1 cellular context compared by ENCODE assay signal in genomic region chr3:45065373-45065720, GRCh38.
TF ChIP-seq lines count a peak whose summit lies in the region.

No MANE protein-coding gene starts in this region.

TF ChIP-seq in K562, 482 proteins besides CTCF, POLR2A, EP300 and RAD21 (continued from another document):
- TF ChIP-seq USF1 (CRISPR knock-in tag; IDR thresholded peaks at IDR 0.05) (0 out of 2 replicates have a peak, but pooled peaks have one; percentile 20), STAG1 (CRISPR knock-in tag; IDR thresholded peaks at IDR 0.05; ENCODE audit: borderline replicate concordance) (no peak), MAX (CRISPR knock-in tag; IDR thresholded peaks at IDR 0.05) (0 out of 2 replicates have a peak, but pooled peaks have one; percentile 12), NR2C2 (CRISPR knock-in tag; IDR thresholded peaks at IDR 0.05) (no peak), NR2C2 (tag; IDR thresholded peaks at IDR 0.05) (peak; percentile 90), GTF2A2 (tag; IDR thresholded peaks at IDR 0.05) (peak; percentile 84), KAT7 (CRISPR knock-in tag; IDR thresholded peaks at IDR 0.05; ENCODE audit: borderline replicate concordance) (no peak), CSDE1 (IDR thresholded peaks at IDR 0.05) (no peak), ZBTB9 (CRISPR knock-in tag; IDR thresholded peaks at IDR 0.05) (no peak), ARID3A (IDR thresholded peaks at IDR 0.05; ENCODE audit: borderline replicate concordance, low read depth, low read length) (no peak), BRCA1 (IDR thresholded peaks at IDR 0.05) (no peak), BRCA1 (CRISPR knock-in tag; IDR thresholded peaks at IDR 0.05) (no peak), ARHGAP35 (IDR thresholded peaks at IDR 0.05; ENCODE audit: partially characterized antibody) (no peak), HMBOX1 (IDR thresholded peaks at IDR 0.05) (no peak), ZNF217 (CRISPR knock-in tag; IDR thresholded peaks at IDR 0.05) (no peak), PYGO2 (tag; IDR thresholded peaks at IDR 0.05) (no peak), FOSL1 (tag; conservative IDR thresholded peaks at IDR 0.05) (no peak), RBFOX2 (IDR thresholded peaks at IDR 0.05; ENCODE audit: low read depth, low read length) (no peak), ZBTB49 (CRISPR knock-in tag; IDR thresholded peaks at IDR 0.05; ENCODE audit: borderline replicate concordance) (0 out of 2 replicates have a peak, but pooled peaks have one; percentile 53), IRF1 (CRISPR knock-in tag; IDR thresholded peaks at IDR 0.05; ENCODE audit: borderline replicate concordance) (0 out of 2 replicates have a peak, but pooled peaks have one; percentile 59), PCBP1 (IDR thresholded peaks at IDR 0.05; ENCODE audit: low read depth, low read length, poor library complexity, severe bottlenecking) (no peak), PRMT5 (CRISPR knock-in tag; IDR thresholded peaks at IDR 0.05) (no peak), CREB1 (IDR thresholded peaks at IDR 0.05) (no peak), CREB1 (CRISPR knock-in tag; IDR thresholded peaks at IDR 0.05) (no peak), BRD4 (IDR thresholded peaks at IDR 0.05) (0 out of 2 replicates have a peak, but pooled peaks have one; percentile 52), CREBBP (IDR thresholded peaks at IDR 0.05; ENCODE audit: low read depth, low read length) (no peak), ZFPM2 (CRISPR knock-in tag; IDR thresholded peaks at IDR 0.05) (peak; percentile 4; the same call in 1 of the 2 replicates), SNRNP70 (optimal IDR thresholded peaks at IDR 0.05; ENCODE audit: low read depth, low read length) (no peak)
